ENCODE assay signal across 1 cellular context in genomic region chr16:66934138-66934838, GRCh38.
A peak's percentile ranks its signal among the peaks of the same experiment; 100 is the strongest.
TF ChIP-seq lines count a peak whose summit lies in the region.

CIAO2B (minus strand) TSS chr16:66934402; CDS start chr16:66934364, 38 bp downstream.

TF ChIP-seq in HepG2, 621 proteins besides CTCF, POLR2A, EP300 and RAD21 (continued from another document and continues in another):
- no peak for TF ChIP-seq ZUFSP (CRISPR knock-in tag; IDR thresholded peaks at IDR 0.05; ENCODE audit: borderline replicate concordance)
- no peak for TF ChIP-seq CENPBD1 (CRISPR knock-in tag; IDR thresholded peaks at IDR 0.05; ENCODE audit: borderline replicate concordance, low read depth)
- peak; percentile 77 for TF ChIP-seq RXRA (CRISPR knock-in tag; IDR thresholded peaks at IDR 0.05)
- TF ChIP-seq SETDB1 (CRISPR knock-in tag; IDR thresholded peaks at IDR 0.05; ENCODE audit: borderline replicate concordance), result no peak
- no peak for TF ChIP-seq ZNF841 (CRISPR knock-in tag; IDR thresholded peaks at IDR 0.05; ENCODE audit: borderline replicate concordance)
- peak; percentile 96 for TF ChIP-seq ZNF766 (CRISPR knock-in tag; IDR thresholded peaks at IDR 0.05; ENCODE audit: borderline replicate concordance)
- TF ChIP-seq GATAD2A (CRISPR knock-in tag; IDR thresholded peaks at IDR 0.05), result peak; percentile 84
- TF ChIP-seq ATAD3A (CRISPR knock-in tag; IDR thresholded peaks at IDR 0.05), result no peak
- peak; percentile 96 for TF ChIP-seq ASH2L (IDR thresholded peaks at IDR 0.05; ENCODE audit: insufficient read length, low read depth, low read length)
- TF ChIP-seq ZNF646 (CRISPR knock-in tag; IDR thresholded peaks at IDR 0.05), result peak; percentile 84; the same call in 1 of the 2 replicates
- TF ChIP-seq PTBP1 (IDR thresholded peaks at IDR 0.05; ENCODE audit: low read depth, low read length, poor library complexity, severe bottlenecking), result no peak
- TF ChIP-seq SNAPC4 (CRISPR knock-in tag; IDR thresholded peaks at IDR 0.05), result peak; percentile 86
- TF ChIP-seq ONECUT2 (CRISPR knock-in tag; IDR thresholded peaks at IDR 0.05), result peak; percentile 39; the same call in 1 of the 2 replicates
- TF ChIP-seq ZNF724P (CRISPR knock-in tag; IDR thresholded peaks at IDR 0.05; ENCODE audit: borderline replicate concordance), result peak; percentile 64; the same call in 1 of the 2 replicates
- TF ChIP-seq ZNF704 (CRISPR knock-in tag; IDR thresholded peaks at IDR 0.05; ENCODE audit: borderline replicate concordance), result peak; percentile 79; the same call in 1 of the 2 replicates
- peak; percentile 45; the same call in 1 of the 2 replicates for TF ChIP-seq CREB1 (IDR thresholded peaks at IDR 0.05)
- TF ChIP-seq CREB1 (CRISPR knock-in tag; IDR thresholded peaks at IDR 0.05), result 0 out of 2 replicates have a peak, but pooled peaks have one; percentile 57
- peak; percentile 75; the same call in 1 of the 2 replicates for TF ChIP-seq TBX3 (IDR thresholded peaks at IDR 0.05; ENCODE audit: borderline replicate concordance)
- peak; percentile 93; the same call in 1 of the 2 replicates for TF ChIP-seq ZNF616 (CRISPR knock-in tag; IDR thresholded peaks at IDR 0.05; ENCODE audit: low read depth)
- TF ChIP-seq KDM5B (CRISPR knock-in tag; IDR thresholded peaks at IDR 0.05; ENCODE audit: borderline replicate concordance), result peak; percentile 94
- TF ChIP-seq AGO1 (IDR thresholded peaks at IDR 0.05; ENCODE audit: low read depth, low read length, poor library complexity, severe bottlenecking), result peak; percentile 65
- no peak for TF ChIP-seq SP140L (CRISPR knock-in tag; IDR thresholded peaks at IDR 0.05; ENCODE audit: borderline replicate concordance)
- peak; percentile 98 for TF ChIP-seq TIGD3 (CRISPR knock-in tag; IDR thresholded peaks at IDR 0.05; ENCODE audit: borderline replicate concordance)
- TF ChIP-seq ZNF577 (CRISPR knock-in tag; IDR thresholded peaks at IDR 0.05; ENCODE audit: borderline replicate concordance, low read depth), result no peak
- peak; percentile 67; the same call in 1 of the 2 replicates for TF ChIP-seq ZNF263 (CRISPR knock-in tag; IDR thresholded peaks at IDR 0.05)
- peak; percentile 95 for TF ChIP-seq ZIK1 (CRISPR knock-in tag; IDR thresholded peaks at IDR 0.05; ENCODE audit: borderline replicate concordance, low read depth)
- TF ChIP-seq ZNF431 (CRISPR knock-in tag; IDR thresholded peaks at IDR 0.05; ENCODE audit: borderline replicate concordance, low read depth), result peak; percentile 77
- TF ChIP-seq AGO2 (optimal IDR thresholded peaks at IDR 0.05; ENCODE audit: low read depth, low read length), result peak; percentile 81
- TF ChIP-seq REST (IDR thresholded peaks at IDR 0.05; ENCODE audit: borderline replicate concordance in 1 of 2, low read depth in 1 of 2, low read length in 2 of 2), result peak in 1 of 2 experiments; percentile 78; a peak in 2 of 4 replicates
- TF ChIP-seq MAFF (IDR thresholded peaks at IDR 0.05; ENCODE audit: low read depth, low read length), result no peak
- TF ChIP-seq POGK (CRISPR knock-in tag; conservative IDR thresholded peaks at IDR 0.05), result peak; percentile 98
- no peak for TF ChIP-seq ZNF879 (CRISPR knock-in tag; IDR thresholded peaks at IDR 0.05)
- no peak; the same call in 1 of the 2 replicates for TF ChIP-seq ZNF460 (CRISPR knock-in tag; IDR thresholded peaks at IDR 0.05; ENCODE audit: borderline replicate concordance)
- no peak for TF ChIP-seq SRSF4 (IDR thresholded peaks at IDR 0.05; ENCODE audit: low read depth, low read length, poor library complexity, severe bottlenecking)
- peak; percentile 100 for TF ChIP-seq SAP130 (CRISPR knock-in tag; IDR thresholded peaks at IDR 0.05; ENCODE audit: low read depth)
- peak; percentile 79; the same call in 1 of the 2 replicates for TF ChIP-seq CENPT (CRISPR knock-in tag; IDR thresholded peaks at IDR 0.05; ENCODE audit: low read depth)
